21 cellular contexts compared by ENCODE assay signal in genomic region chr11:116828632-116829524, GRCh38. TPM values are rescaled to one million over a fixed set of nuclear protein-coding genes. Genes with fewer than 3 reads are reported as not detected.
DNase-seq lines count a peak whose midpoint lies in the region; ATAC-seq and TF ChIP-seq lines count a peak whose summit lies in the region.
"Had no signal": no experiment of that assay in that cellular context is flagged by ENCODE, and none has a peak within 500 bp of the region (broad histone marks: within the 10 kb centered on the region; RNA-seq: fewer than 3 reads in every experiment).

No MANE protein-coding gene starts in this region.

- H3K4me1 ChIP-seq in BE2C (peaks cover 11% of the 10 kb centered on the region), IMR-90 (ENCODE audit: control insufficient read depth, insufficient read depth, low read length) (peaks cover 4% of the 10 kb centered on the region; the same call in 1 of the 2 replicates), thyroid gland (peaks cover 2 to 10% of the 10 kb centered on the region in 2 donors)

- intact Hi-C loops in IMR-90 (cut with micrococcal nuclease) (no loop called here), thyroid gland (cut with DNase I) (no loop called here)

- H3K18ac ChIP-seq in IMR-90 (ENCODE audit: low read depth, low read length): no peak overlapping the region

- no peak for TF ChIP-seq POLR2A in IMR-90 (IDR thresholded peaks at IDR 0.05; ENCODE audit: low read depth, low read length)
- no peak for TF ChIP-seq POLR2A in thyroid gland (IDR thresholded peaks at IDR 0.05)

- H4K91ac ChIP-seq in IMR-90 (ENCODE audit: insufficient read depth, low read depth, low read length): no peak overlapping the region

- H3K56ac ChIP-seq in IMR-90 (ENCODE audit: extremely low read depth, insufficient read depth, low read length): no peak overlapping the region

- H3K9me3 ChIP-seq in BE2C: no peaks in the 10 kb centered on the region
- H3K9me3 ChIP-seq in IMR-90 (ENCODE audit: control insufficient read depth, insufficient read depth, low read length): no peaks in the 10 kb centered on the region
- H3K9me3 ChIP-seq in thyroid gland: no peaks in the 10 kb centered on the region

- no peak overlapping the region for H2AK5ac ChIP-seq in IMR-90 (ENCODE audit: low read depth, low read length)

- TF ChIP-seq RAD21 in IMR-90 (IDR thresholded peaks at IDR 0.05; ENCODE audit: low read length): no peak

- no peaks in the 10 kb centered on the region for H3K27me3 ChIP-seq in BE2C
- H3K27me3 ChIP-seq in IMR-90 (ENCODE audit: control insufficient read depth, insufficient read depth, low read length): peaks cover 8% of the 10 kb centered on the region; the same call in 1 of the 2 replicates
- no peaks in the 10 kb centered on the region for H3K27me3 ChIP-seq in thyroid gland

- no peak overlapping the region for H3K14ac ChIP-seq in IMR-90 (replicated peaks; ENCODE audit: low read depth, low read length)

- no peak overlapping the region for H4K8ac ChIP-seq in IMR-90 (ENCODE audit: low read depth in 2 of 2, low read length in 2 of 2)

- H4K5ac ChIP-seq in IMR-90 (ENCODE audit: low read depth, low read length): no peak overlapping the region

- no peak overlapping the region for H2BK120ac ChIP-seq in IMR-90 (ENCODE audit: low read depth, low read length)

- no peak overlapping the region for H3K4me3 Mint-ChIP-seq in nephron
- no peak overlapping the region for H3K4me3 Mint-ChIP-seq in activated T-cell treated with anti-CD3 and anti-CD28 coated beads, Interleukin-2, amount 50 U/mL, for 4 hours
- H3K4me3 Mint-ChIP-seq: CD4-positive, CD25-positive, alpha-beta regulatory T cell had no signal

- H3K23ac ChIP-seq in IMR-90 (ENCODE audit: low read depth, low read length): no peak overlapping the region

- no peak overlapping the region for H3K9ac ChIP-seq in IMR-90 (ENCODE audit: low read depth, low read length)

- no peak overlapping the region for H2AK9ac ChIP-seq in IMR-90 (replicated peaks; ENCODE audit: low read depth, low read length, poor library complexity)

- TF ChIP-seq CTCF in BE2C (IDR thresholded peaks at IDR 0.05; ENCODE audit: low read depth, low read length) (peak; percentile 44), IMR-90 (conservative IDR thresholded peaks at IDR 0.05; ENCODE audit: low read depth, low read length) (no peak), choroid plexus epithelial cell (conservative IDR thresholded peaks at IDR 0.05; ENCODE audit: low read depth, low read length) (peak; percentile 4), nephron (IDR thresholded peaks at IDR 0.05; ENCODE audit: unreplicated experiment in 3 of 3) (no peak), thyroid gland (IDR thresholded peaks at IDR 0.05) (no peak)

- no peak overlapping the region for H3K4me2 ChIP-seq in IMR-90 (ENCODE audit: low read depth, low read length)

- peaks cover 7% of the 10 kb centered on the region for H3K27me3 Mint-ChIP-seq in nephron (ENCODE audit: low read depth)
- no peaks in the 10 kb centered on the region for H3K27me3 Mint-ChIP-seq in activated T-cell treated with anti-CD3 and anti-CD28 coated beads, Interleukin-2, amount 50 U/mL, for 4 hours (ENCODE audit: low read depth)
- H3K27me3 Mint-ChIP-seq: CD4-positive, CD25-positive, alpha-beta regulatory T cell had no signal

- peak; percentile 37 for ATAC-seq in IMR-90 (ENCODE audit: low read depth)
- no peak for ATAC-seq in activated T-cell treated with anti-CD3 and anti-CD28 coated beads, Interleukin-2, amount 50 U/mL, for 4 hours
- ATAC-seq: GM12878, HCT116, Right ventricle myocardium inferior had no signal

- H3K27ac ChIP-seq in IMR-90 (ENCODE audit: insufficient read depth, low read length) (no peak overlapping the region), thyroid gland (no peak overlapping the region)

- no peaks in the 10 kb centered on the region for H3K4me1 Mint-ChIP-seq in nephron
- H3K4me1 Mint-ChIP-seq in activated T-cell treated with anti-CD3 and anti-CD28 coated beads, Interleukin-2, amount 50 U/mL, for 4 hours (ENCODE audit: low read depth): no peaks in the 10 kb centered on the region
- H3K4me1 Mint-ChIP-seq: CD4-positive, CD25-positive, alpha-beta regulatory T cell had no signal

- H3K9me1 ChIP-seq in IMR-90 (ENCODE audit: insufficient read depth, low read length): no peaks in the 10 kb centered on the region

- no TSS peak for BruUV-seq in IMR-90 (replicated peaks; lab: Mats Ljungman, UMichigan)

- H3K79me1 ChIP-seq in IMR-90 (ENCODE audit: low read depth in 1 of 2, low read length in 2 of 2): no peaks in the 10 kb centered on the region

- H3K4me3 ChIP-seq in BE2C (ENCODE audit: low read depth, low read length) (no peak overlapping the region), IMR-90 (ENCODE audit: insufficient read depth, low read depth, low read length) (no peak overlapping the region), choroid plexus epithelial cell (ENCODE audit: low read depth, low read length) (no peak overlapping the region), thyroid gland (replicated peaks in 1 of 3) (no peak overlapping the region)
- H3K4me3 ChIP-seq: GM12878 had no signal

- WGBS in IMR-90 (ENCODE audit: extremely low coverage in 2 of 2, insufficient read length in 1 of 2), 2 experiments: 94% methylated on average over 2 of the region's 16 CpGs; no CpG with 5 or more reads in 1 of the 2 experiments
- WGBS in thyroid gland, 2 donors: 78 to 85% methylated on average over 9 to 10 of the region's 16 CpGs

- no peak overlapping the region for H2BK20ac ChIP-seq in IMR-90 (ENCODE audit: low read depth, low read length)

- H3K36me3 Mint-ChIP-seq in nephron (ENCODE audit: low read depth): no peaks in the 10 kb centered on the region
- H3K36me3 Mint-ChIP-seq in activated T-cell treated with anti-CD3 and anti-CD28 coated beads, Interleukin-2, amount 50 U/mL, for 4 hours (ENCODE audit: insufficient read depth): no peaks in the 10 kb centered on the region
- H3K36me3 Mint-ChIP-seq: CD4-positive, CD25-positive, alpha-beta regulatory T cell had no signal

- H3K4ac ChIP-seq in IMR-90 (ENCODE audit: low read depth, low read length): no peak overlapping the region

- H4K20me1 ChIP-seq in IMR-90 (ENCODE audit: insufficient read depth, low read length): no peaks in the 10 kb centered on the region

- peak; percentile 51 for DNase-seq in BE2C
- no peak for DNase-seq in IMR-90
- DNase-seq in choroid plexus epithelial cell (ENCODE audit: low read depth): no peak
- no peak for DNase-seq in thyroid gland
- no peak for DNase-seq in activated T-cell treated with anti-CD3 and anti-CD28 coated beads, Interleukin-2, amount 50 U/mL, for 4 hours
- no peak for DNase-seq in dermis blood vessel endothelial cell
- no peak for DNase-seq in cortex of kidney (lab: John Stamatoyannopoulos, UW)
- DNase-seq: Calu3; CD4-positive, CD25-positive, alpha-beta regulatory T cell; KG1; NCI-H1092; NCI-H1694; NCI-H446 treated with DMSO at 0.1 percent for 48 hours; NCI-H774 had no signal

- in situ Hi-C loops in IMR-90 (cut with MboI; ENCODE audit: low sequenced_read_pairs): no loop called here

- H3K9me3 Mint-ChIP-seq in nephron: no peaks in the 10 kb centered on the region
- no peaks in the 10 kb centered on the region for H3K9me3 Mint-ChIP-seq in activated T-cell treated with anti-CD3 and anti-CD28 coated beads, Interleukin-2, amount 50 U/mL, for 4 hours
- H3K9me3 Mint-ChIP-seq: CD4-positive, CD25-positive, alpha-beta regulatory T cell had no signal

- no peaks in the 10 kb centered on the region for H3K36me3 ChIP-seq in BE2C
- H3K36me3 ChIP-seq in IMR-90 (ENCODE audit: control insufficient read depth, insufficient read depth, low read length): no peaks in the 10 kb centered on the region
- no peaks in the 10 kb centered on the region for H3K36me3 ChIP-seq in thyroid gland

- CTCF ChIA-PET in IMR-90 (lab: Yijun Ruan, JAX): no interaction called here

- H2AFZ ChIP-seq in IMR-90 (replicated peaks; ENCODE audit: low read length, poor library complexity): no peak overlapping the region

- dilution Hi-C loops in IMR-90 (cut with HindIII; ENCODE audit: low sequenced_read_pairs, unreplicated experiment): no loop called here

- POLR2A ChIA-PET in IMR-90 (lab: Charles Lee; ENCODE audit: unreplicated experiment): no interaction called here

- H3K27ac Mint-ChIP-seq in nephron: peak overlapping the region in 2 of 3 experiments; percentile 30 to 74
- H3K27ac Mint-ChIP-seq: CD4-positive, CD25-positive, alpha-beta regulatory T cell had no signal

- H2BK5ac ChIP-seq in IMR-90 (ENCODE audit: low read depth, low read length, poor library complexity, severe bottlenecking): no peak overlapping the region

- no peak overlapping the region for H2BK15ac ChIP-seq in IMR-90 (ENCODE audit: low read depth, low read length)

RNA-seq across cellular contexts. Expression of gene APOC3, which starts 0.8 kb away (rescaled TPM):
- polyA plus RNA-seq in BE2C (2012; ENCODE audit: insufficient read depth, insufficient read length, low read depth): 1.3 TPM
- not detected in 2 replicates for total RNA-seq in IMR-90 (2012; rRNA removed)
- not detected in 2 replicates for polyA plus RNA-seq in IMR-90 (2012; rRNA removed)
- polyA plus RNA-seq in IMR-90 (2012; cell fraction: cytosol; rRNA removed): not detected in 2 replicates
- polyA plus RNA-seq in IMR-90 (2012; cell fraction: nucleus; rRNA removed; ENCODE audit: low replicate concordance): not detected in 2 replicates
- not detected for total RNA-seq in thyroid gland
- total RNA-seq in activated T-cell treated with anti-CD3 and anti-CD28 coated beads, Interleukin-2, amount 50 U/mL, for 4 hours: 1 to 10 TPM in 2 of 3 donors, under 1 TPM in 1; 0.82 to 4.0 (median 2.0) TPM
- not detected in 2 replicates for total RNA-seq in dermis blood vessel endothelial cell
- total RNA-seq: Calu3; CD4-positive, CD25-positive, alpha-beta regulatory T cell; G401; HT1080; M059J; Right ventricle myocardium inferior had no signal
- polyA plus RNA-seq: CD4-positive, CD25-positive, alpha-beta regulatory T cell; GM12878 had no signal

RNA-seq across cellular contexts. Expression of gene APOA4, which starts 5.8 kb away (rescaled TPM):
- polyA plus RNA-seq in BE2C (2012; ENCODE audit: insufficient read depth, insufficient read length, low read depth): not detected
- total RNA-seq in IMR-90 (2012; rRNA removed) (not detected in 2 replicates), thyroid gland (not detected), dermis blood vessel endothelial cell (not detected in 2 replicates)
- not detected in 2 replicates for polyA plus RNA-seq in IMR-90 (2012; rRNA removed)
- polyA plus RNA-seq in IMR-90 (2012; cell fraction: cytosol; rRNA removed): not detected in 2 replicates
- polyA plus RNA-seq in IMR-90 (2012; cell fraction: nucleus; rRNA removed; ENCODE audit: low replicate concordance): not detected in 2 replicates
- not detected for total RNA-seq in activated T-cell treated with anti-CD3 and anti-CD28 coated beads, Interleukin-2, amount 50 U/mL, for 4 hours
- total RNA-seq: Calu3; CD4-positive, CD25-positive, alpha-beta regulatory T cell; G401; GM12878; HT1080; M059J; Right ventricle myocardium inferior had no signal
- polyA plus RNA-seq: CD4-positive, CD25-positive, alpha-beta regulatory T cell; GM12878 had no signal

RNA-seq across cellular contexts. Expression of gene APOA1, which starts 8.5 kb away (rescaled TPM):
- polyA plus RNA-seq in BE2C (2012; ENCODE audit: insufficient read depth, insufficient read length, low read depth): 1.1 TPM
- total RNA-seq in IMR-90 (2012; rRNA removed): 0.18 and 0.56 TPM in 2 replicates
- 0.89 and 0.98 TPM in 2 replicates for polyA plus RNA-seq in IMR-90 (2012; rRNA removed)
- polyA plus RNA-seq in IMR-90 (2012; cell fraction: cytosol; rRNA removed): 0.57 and 1.9 TPM in 2 replicates
- polyA plus RNA-seq in IMR-90 (2012; cell fraction: nucleus; rRNA removed; ENCODE audit: low replicate concordance): 0.24 and 0.37 TPM in 2 replicates
- total RNA-seq in thyroid gland: 10 to 100 TPM in 1 of 4 donors, 1 to 10 TPM in 3; 2.2 to 23.2 (median 8.3) TPM
- total RNA-seq in activated T-cell treated with anti-CD3 and anti-CD28 coated beads, Interleukin-2, amount 50 U/mL, for 4 hours: 1 to 10 TPM; 1.4 to 2.9 (median 2.1) TPM
- 0.17 TPM in 1 of 2 replicates, not detected in the other for total RNA-seq in dermis blood vessel endothelial cell
- total RNA-seq: Calu3; CD4-positive, CD25-positive, alpha-beta regulatory T cell; G401; M059J had no signal

RNA-seq across cellular contexts. Expression of gene APOA5, which starts 37.2 kb away (rescaled TPM):
- polyA plus RNA-seq in BE2C (2012; ENCODE audit: insufficient read depth, insufficient read length, low read depth): 0.31 TPM
- not detected in 2 replicates for total RNA-seq in IMR-90 (2012; rRNA removed)
- not detected in 2 replicates for polyA plus RNA-seq in IMR-90 (2012; rRNA removed)
- polyA plus RNA-seq in IMR-90 (2012; cell fraction: cytosol; rRNA removed): not detected in 2 replicates
- polyA plus RNA-seq in IMR-90 (2012; cell fraction: nucleus; rRNA removed; ENCODE audit: low replicate concordance): not detected in 2 replicates
- total RNA-seq in thyroid gland: not detected
- total RNA-seq in activated T-cell treated with anti-CD3 and anti-CD28 coated beads, Interleukin-2, amount 50 U/mL, for 4 hours: not detected
- total RNA-seq in dermis blood vessel endothelial cell: not detected in 2 replicates
- total RNA-seq: Calu3; CD4-positive, CD25-positive, alpha-beta regulatory T cell; G401; HT1080; M059J; Right ventricle myocardium inferior had no signal
- polyA plus RNA-seq: CD4-positive, CD25-positive, alpha-beta regulatory T cell; GM12878 had no signal

RNA-seq across cellular contexts. Expression of gene ZPR1, which starts 41.1 kb away (rescaled TPM):
- 95.7 TPM for polyA plus RNA-seq in BE2C (2012; ENCODE audit: insufficient read depth, insufficient read length, low read depth)
- 52.0 and 53.9 TPM in 2 replicates for total RNA-seq in IMR-90 (2012; rRNA removed)
- 38.5 and 40.8 TPM in 2 replicates for polyA plus RNA-seq in IMR-90 (2012; rRNA removed)
- polyA plus RNA-seq in IMR-90 (2012; cell fraction: cytosol; rRNA removed): 23.7 and 31.3 TPM in 2 replicates
- 17.8 and 38.4 TPM in 2 replicates for polyA plus RNA-seq in IMR-90 (2012; cell fraction: nucleus; rRNA removed; ENCODE audit: low replicate concordance)
- total RNA-seq in thyroid gland: 10 to 100 TPM; 23.5 to 39.5 (median 24.0) TPM
- 100 to 1,000 TPM; 140 to 145 (median 142) TPM for total RNA-seq in activated T-cell treated with anti-CD3 and anti-CD28 coated beads, Interleukin-2, amount 50 U/mL, for 4 hours
- 39.5 and 48.5 TPM in 2 replicates for total RNA-seq in dermis blood vessel endothelial cell

Comparison
In these comparisons a context has a peak if more than half of its experiments do, and no peak if none do; other contexts are left out.
1. CTCF ChIP-seq: peak in BE2C (single experiment) and choroid plexus epithelial cell (single experiment); none in IMR-90 (single experiment), nephron (0 of 3) and thyroid gland (0 of 6).